In genomic region chr10:87817291-87817872, GRCh38 we compare ENCODE assay signal across 8 cellular contexts. TPM values are rescaled to one million over a fixed set of nuclear protein-coding genes. Genes with fewer than 3 reads are reported as not detected.
DNase-seq lines count a peak whose midpoint lies in the region; ATAC-seq and TF ChIP-seq lines count a peak whose summit lies in the region.

No MANE protein-coding gene starts in this region.

- peaks cover 2% of the 10 kb centered on the region for H3K27me3 Mint-ChIP-seq in activated CD4-positive, alpha-beta T cell treated with anti-CD3 and anti-CD28 coated beads, Interleukin-2, amount 10 ng/mL, durations not matched to agents 24 days and 14 days
- H3K27me3 Mint-ChIP-seq in nephron progenitor cell (ENCODE audit: low read depth, poor library complexity) = peaks cover 17% of the 10 kb centered on the region

- peak overlapping the region; percentile 93 for H3K9ac ChIP-seq in endocrine pancreas (ENCODE audit: control insufficient read depth, insufficient read depth, low read length)

- H3K27me3 ChIP-seq in Panc1 (ENCODE audit: control insufficient read depth, insufficient read depth, low read length) = no peaks in the 10 kb centered on the region
- no peaks in the 10 kb centered on the region for H3K27me3 ChIP-seq in endocrine pancreas (ENCODE audit: control insufficient read depth, insufficient read depth, low read length)

- DNase-seq in activated CD4-positive, alpha-beta T cell treated with anti-CD3 and anti-CD28 coated beads, Interleukin-2, amount 10 ng/mL, durations not matched to agents 24 days and 14 days = no peak
- DNase-seq in activated CD4-positive, alpha-beta T cell treated with anti-CD3 and anti-CD28 coated beads, Interleukin-2, amount 50 U/mL, for 1 hour = no peak
- DNase-seq in Panc1 (ENCODE audit: low read depth, low spot score) (no peak), nephron progenitor cell (no peak), ecto neural progenitor cell (ENCODE audit: low spot score) (no peak)

- intact Hi-C loops in activated CD4-positive, alpha-beta T cell treated with anti-CD3 and anti-CD28 coated beads, Interleukin-2, amount 10 ng/mL, durations not matched to agents 24 days and 14 days (cut with micrococcal nuclease) = loop anchor here (2.0 to 10.0 kb wide), 4 partner anchors 55 to 1597 kb away; partner anchors contain the start of genes IFIT5 and STAMBPL1
- intact Hi-C loops in Panc1 (cut with micrococcal nuclease; ENCODE audit: unreplicated experiment) = no loop called here

- peak overlapping the region; percentile 90 for H3K4me3 Mint-ChIP-seq in activated CD4-positive, alpha-beta T cell treated with anti-CD3 and anti-CD28 coated beads, Interleukin-2, amount 10 ng/mL, durations not matched to agents 24 days and 14 days
- peak overlapping the region; percentile 96 for H3K4me3 Mint-ChIP-seq in nephron progenitor cell

- H3K9me3 ChIP-seq in Panc1 (ENCODE audit: control insufficient read depth, insufficient read depth, low read depth, low read length) (no peaks in the 10 kb centered on the region), endocrine pancreas (ENCODE audit: control insufficient read depth, low read length) (no peaks in the 10 kb centered on the region)

- POLR2A ChIA-PET in Panc1 (lab: Charles Lee) = no interaction called here

- peaks cover 19% of the 10 kb centered on the region for H3K36me3 ChIP-seq in Panc1 (ENCODE audit: control insufficient read depth, insufficient read depth, low read length)
- no peaks in the 10 kb centered on the region for H3K36me3 ChIP-seq in endocrine pancreas (ENCODE audit: control insufficient read depth, insufficient read depth, low read length)

- no peaks in the 10 kb centered on the region for H3K9me3 Mint-ChIP-seq in activated CD4-positive, alpha-beta T cell treated with anti-CD3 and anti-CD28 coated beads, Interleukin-2, amount 10 ng/mL, durations not matched to agents 24 days and 14 days
- no peaks in the 10 kb centered on the region for H3K9me3 Mint-ChIP-seq in nephron progenitor cell

- BruUV-seq in Panc1 (replicated peaks; lab: Mats Ljungman, UMichigan) = no TSS peak

- ATAC-seq in HG02840 (IDR thresholded peaks at IDR 0.05; ENCODE audit: low FRiP score, unreplicated experiment) (peak; percentile 13), Panc1 (peak; percentile 1; the same call in 1 of the 2 replicates), GM18861 (IDR thresholded peaks at IDR 0.05; ENCODE audit: unreplicated experiment) (no peak)

- peak overlapping the region; percentile 89 to 96 for H3K4me3 ChIP-seq in Panc1 (ENCODE audit: low read depth in 2 of 2, low read length in 2 of 2)
- peak overlapping the region; percentile 100 for H3K4me3 ChIP-seq in endocrine pancreas (ENCODE audit: control insufficient read depth, insufficient read depth, low read length)

- peaks cover 27% of the 10 kb centered on the region for H3K4me1 Mint-ChIP-seq in activated CD4-positive, alpha-beta T cell treated with anti-CD3 and anti-CD28 coated beads, Interleukin-2, amount 10 ng/mL, durations not matched to agents 24 days and 14 days
- H3K4me1 Mint-ChIP-seq in nephron progenitor cell = peaks cover 30% of the 10 kb centered on the region

- H3K27ac Mint-ChIP-seq in activated CD4-positive, alpha-beta T cell treated with anti-CD3 and anti-CD28 coated beads, Interleukin-2, amount 10 ng/mL, durations not matched to agents 24 days and 14 days = peak overlapping the region; percentile 98
- peak overlapping the region; percentile 98 for H3K27ac Mint-ChIP-seq in nephron progenitor cell

- in situ Hi-C loops in Panc1 (cut with HindIII; ENCODE audit: low pct_unique_long_range_greater_than_20kb, low sequenced_read_pairs) = no loop called here

- CTCF ChIA-PET in Panc1 (lab: Charles Lee) = interaction anchor here (0.6 to 1.0 kb wide), 2 partner anchors 284 to 572 kb away, joined by 3 to 7 read pairs; no protein-coding TSS in a partner anchor

- no peak for TF ChIP-seq CTCF in Panc1 (IDR thresholded peaks at IDR 0.05)
- no peak for TF ChIP-seq CTCF in nephron progenitor cell (IDR thresholded peaks at IDR 0.05)

- peak overlapping the region; percentile 99 for H3K27ac ChIP-seq in Panc1 (ENCODE audit: low read length)

- H3K4me1 ChIP-seq in Panc1 (ENCODE audit: control insufficient read depth, insufficient read depth, low read length) = peaks cover 17% of the 10 kb centered on the region
- peaks cover 21% of the 10 kb centered on the region for H3K4me1 ChIP-seq in endocrine pancreas (ENCODE audit: control insufficient read depth, insufficient read depth, low read length)

- H3K36me3 Mint-ChIP-seq in activated CD4-positive, alpha-beta T cell treated with anti-CD3 and anti-CD28 coated beads, Interleukin-2, amount 10 ng/mL, durations not matched to agents 24 days and 14 days (ENCODE audit: low read depth) = peaks cover 11% of the 10 kb centered on the region
- peaks cover 32% of the 10 kb centered on the region for H3K36me3 Mint-ChIP-seq in nephron progenitor cell (ENCODE audit: low read depth)

RNA-seq across cellular contexts. Expression of gene ATAD1, which starts 0.6 kb away (rescaled TPM):
- 54.1 and 55.5 TPM in 2 replicates for total RNA-seq in activated CD4-positive, alpha-beta T cell treated with anti-CD3 and anti-CD28 coated beads, Interleukin-2, amount 10 ng/mL, durations not matched to agents 24 days and 14 days
- total RNA-seq in Panc1 (2021; ENCODE audit: unreplicated experiment) = 62.0 TPM
- 21.1 TPM for polyA plus RNA-seq in Panc1 (2012; ENCODE audit: insufficient read length)

RNA-seq across cellular contexts. Expression of gene KLLN, which starts 46.0 kb away (rescaled TPM):
- 0.54 and 1.0 TPM in 2 replicates for total RNA-seq in activated CD4-positive, alpha-beta T cell treated with anti-CD3 and anti-CD28 coated beads, Interleukin-2, amount 10 ng/mL, durations not matched to agents 24 days and 14 days
- total RNA-seq in Panc1 (2021; ENCODE audit: unreplicated experiment) = 1.3 TPM
- polyA plus RNA-seq in Panc1 (2012; ENCODE audit: insufficient read length) = 0.67 TPM

RNA-seq across cellular contexts. Expression of gene PTEN, which starts 46.0 kb away (rescaled TPM):
- total RNA-seq in activated CD4-positive, alpha-beta T cell treated with anti-CD3 and anti-CD28 coated beads, Interleukin-2, amount 10 ng/mL, durations not matched to agents 24 days and 14 days = 48.6 and 51.3 TPM in 2 replicates
- 88.9 TPM for total RNA-seq in Panc1 (2021; ENCODE audit: unreplicated experiment)
- 30.9 TPM for polyA plus RNA-seq in Panc1 (2012; ENCODE audit: insufficient read length)
